Comparison of ENCODE assay signal across 7 cellular contexts in the genomic region with DNA sequence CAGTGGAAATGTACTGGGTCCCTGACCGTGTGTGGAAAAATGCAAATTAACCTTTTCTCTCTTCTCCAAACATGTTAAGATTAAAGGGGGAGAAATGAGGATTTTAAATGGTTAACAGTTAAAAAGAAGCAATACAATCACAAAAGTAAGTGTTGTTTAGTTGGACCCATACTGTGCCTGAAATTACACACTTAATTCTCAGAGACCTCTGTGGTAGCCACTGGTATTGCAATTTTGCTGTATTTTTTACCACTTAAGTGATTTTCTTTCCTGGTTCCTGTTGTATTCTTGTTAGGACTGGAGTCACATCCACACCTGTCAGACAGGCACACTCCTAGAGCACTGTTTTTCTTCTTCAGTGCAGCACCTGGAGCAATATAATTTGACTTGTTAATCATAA.
DNase-seq lines count a peak whose midpoint lies in the region; ATAC-seq and TF ChIP-seq lines count a peak whose summit lies in the region.

No MANE protein-coding gene starts in this region.

- TF ChIP-seq RAD21 in SK-N-SH (IDR thresholded peaks at IDR 0.05; ENCODE audit: low read length), result no peak

- TF ChIP-seq EP300 in SK-N-SH (IDR thresholded peaks at IDR 0.05; ENCODE audit: borderline replicate concordance in 1 of 2, low read depth in 1 of 2, low read length in 1 of 2), result no peak

- H3K9ac ChIP-seq in SK-N-SH, result no peak overlapping the region

- CTCF ChIA-PET in SK-N-SH (lab: Yijun Ruan, JAX), result interaction anchor here (1.0 kb wide), 1 partner anchor 15 kb away, joined by 4 read pairs; no protein-coding TSS in a partner anchor

- POLR2A ChIA-PET in SK-N-SH (lab: Yijun Ruan, JAX), result no interaction called here

- H3K4me1 ChIP-seq in SK-N-SH (ENCODE audit: control insufficient read depth in 1 of 2, insufficient read depth in 2 of 2, low read depth in 1 of 2, low read length in 1 of 2), result no peaks in the 10 kb centered on the region

- no peak overlapping the region for H3K4me3 ChIP-seq in SK-N-SH (ENCODE audit: low read depth in 2 of 2, low read length in 1 of 2)

- H3K4me2 ChIP-seq in SK-N-SH, result no peak overlapping the region

- H3K27me3 Mint-ChIP-seq in nephron progenitor cell (ENCODE audit: low read depth, poor library complexity), result no peaks in the 10 kb centered on the region
- no peaks in the 10 kb centered on the region for H3K27me3 Mint-ChIP-seq in activated naive CD8-positive, alpha-beta T cell treated with anti-CD3 and anti-CD28 coated beads, Interleukin-2, amount 50 U/mL, for 24 hours

- H3K9me2 ChIP-seq in SK-N-SH, result no peaks in the 10 kb centered on the region

- TF ChIP-seq CTCF in SK-N-SH (IDR thresholded peaks at IDR 0.05), result peak; percentile 43
- peak; percentile 36 for TF ChIP-seq CTCF in nephron progenitor cell (IDR thresholded peaks at IDR 0.05)

- no peaks in the 10 kb centered on the region for H3K4me1 Mint-ChIP-seq in nephron progenitor cell
- no peaks in the 10 kb centered on the region for H3K4me1 Mint-ChIP-seq in activated naive CD8-positive, alpha-beta T cell treated with anti-CD3 and anti-CD28 coated beads, Interleukin-2, amount 50 U/mL, for 24 hours

- no peak overlapping the region for H3K27ac Mint-ChIP-seq in nephron progenitor cell
- H3K27ac Mint-ChIP-seq in activated naive CD8-positive, alpha-beta T cell treated with anti-CD3 and anti-CD28 coated beads, Interleukin-2, amount 50 U/mL, for 24 hours, result no peak overlapping the region

- no peaks in the 10 kb centered on the region for H3K36me3 ChIP-seq in SK-N-SH (replicated peaks in 1 of 2; ENCODE audit: control insufficient read depth in 1 of 2, insufficient read depth in 2 of 2, low read length in 1 of 2)

- H3K4me3 Mint-ChIP-seq in nephron progenitor cell, result no peak overlapping the region
- no peak overlapping the region for H3K4me3 Mint-ChIP-seq in activated naive CD8-positive, alpha-beta T cell treated with anti-CD3 and anti-CD28 coated beads, Interleukin-2, amount 50 U/mL, for 24 hours

- 82% methylated on average over 1 of the region's 1 CpG for WGBS in SK-N-SH (ENCODE audit: low lambda C conversion rate)

- H4K20me1 ChIP-seq in SK-N-SH (ENCODE audit: insufficient read depth), result no peaks in the 10 kb centered on the region

- no peaks in the 10 kb centered on the region for H3K27me3 ChIP-seq in SK-N-SH (ENCODE audit: insufficient read depth)

- H3F3A ChIP-seq in SK-N-SH (replicated peaks; ENCODE audit: insufficient read depth), result no peaks in the 10 kb centered on the region

- H3K9me3 ChIP-seq in SK-N-SH, result no peaks in the 10 kb centered on the region

- DNase-seq in SK-N-SH, result no peak
- no peak for DNase-seq in nephron progenitor cell
- no peak for DNase-seq in CD1c-positive myeloid dendritic cell (ENCODE audit: extremely low spot score)
- no peak for DNase-seq in activated naive CD8-positive, alpha-beta T cell treated with anti-CD3 and anti-CD28 coated beads, Interleukin-2, amount 50 U/mL, for 24 hours

- peak; percentile 75 for ATAC-seq in GM18861 (IDR thresholded peaks at IDR 0.05; ENCODE audit: unreplicated experiment)
- ATAC-seq in HG02884 (IDR thresholded peaks at IDR 0.05; ENCODE audit: unreplicated experiment), result peak; percentile 63
- ATAC-seq in HG03135 (IDR thresholded peaks at IDR 0.05; ENCODE audit: unreplicated experiment), result no peak
- ATAC-seq in activated naive CD8-positive, alpha-beta T cell treated with anti-CD3 and anti-CD28 coated beads, Interleukin-2, amount 50 U/mL, for 24 hours, result no peak

- H3K36me3 Mint-ChIP-seq in nephron progenitor cell (ENCODE audit: low read depth), result no peaks in the 10 kb centered on the region
- no peaks in the 10 kb centered on the region for H3K36me3 Mint-ChIP-seq in activated naive CD8-positive, alpha-beta T cell treated with anti-CD3 and anti-CD28 coated beads, Interleukin-2, amount 50 U/mL, for 24 hours (ENCODE audit: low read depth)

- no peak overlapping the region for H2AFZ ChIP-seq in SK-N-SH (ENCODE audit: low read depth)

- no peak overlapping the region for H3K27ac ChIP-seq in SK-N-SH (ENCODE audit: low read depth in 2 of 2, low read length in 1 of 2)

- H3K9me3 Mint-ChIP-seq in nephron progenitor cell, result no peaks in the 10 kb centered on the region
- H3K9me3 Mint-ChIP-seq in activated naive CD8-positive, alpha-beta T cell treated with anti-CD3 and anti-CD28 coated beads, Interleukin-2, amount 50 U/mL, for 24 hours, result peaks cover 3% of the 10 kb centered on the region

- no peaks in the 10 kb centered on the region for H3K79me2 ChIP-seq in SK-N-SH (ENCODE audit: insufficient read depth)

TF ChIP-seq in SK-N-SH, 30 proteins besides CTCF, POLR2A, EP300 and RAD21:
- TF ChIP-seq TCF12 (IDR thresholded peaks at IDR 0.05) (no peak), NRF1 (IDR thresholded peaks at IDR 0.05; ENCODE audit: low read depth, low read length) (no peak)
- TF ChIP-seq, protein P1, sequence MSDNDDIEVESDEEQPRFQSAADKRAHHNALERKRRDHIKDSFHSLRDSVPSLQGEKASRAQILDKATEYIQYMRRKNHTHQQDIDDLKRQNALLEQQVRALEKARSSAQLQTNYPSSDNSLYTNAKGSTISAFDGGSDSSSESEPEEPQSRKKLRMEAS (IDR thresholded peaks at IDR 0.05; ENCODE audit: low read depth), result no peak
- TF ChIP-seq, protein P2, sequence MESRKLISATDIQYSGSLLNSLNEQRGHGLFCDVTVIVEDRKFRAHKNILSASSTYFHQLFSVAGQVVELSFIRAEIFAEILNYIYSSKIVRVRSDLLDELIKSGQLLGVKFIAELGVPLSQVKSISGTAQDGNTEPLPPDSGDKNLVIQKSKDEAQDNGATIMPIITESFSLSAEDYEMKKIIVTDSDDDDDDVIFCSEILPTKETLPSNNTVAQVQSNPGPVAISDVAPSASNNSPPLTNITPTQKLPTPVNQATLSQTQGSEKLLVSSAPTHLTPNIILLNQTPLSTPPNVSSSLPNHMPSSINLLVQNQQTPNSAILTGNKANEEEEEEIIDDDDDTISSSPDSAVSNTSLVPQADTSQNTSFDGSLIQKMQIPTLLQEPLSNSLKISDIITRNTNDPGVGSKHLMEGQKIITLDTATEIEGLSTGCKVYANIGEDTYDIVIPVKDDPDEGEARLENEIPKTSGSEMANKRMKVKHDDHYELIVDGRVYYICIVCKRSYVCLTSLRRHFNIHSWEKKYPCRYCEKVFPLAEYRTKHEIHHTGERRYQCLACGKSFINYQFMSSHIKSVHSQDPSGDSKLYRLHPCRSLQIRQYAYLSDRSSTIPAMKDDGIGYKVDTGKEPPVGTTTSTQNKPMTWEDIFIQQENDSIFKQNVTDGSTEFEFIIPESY (IDR thresholded peaks at IDR 0.05; ENCODE audit: borderline replicate concordance, low read depth), result no peak

Comparison
In these comparisons a context has a peak if more than half of its experiments do, and no peak if none do; other contexts are left out.
1. ATAC-seq: peak in GM18861 (single experiment) and HG02884 (single experiment); none in HG03135 (single experiment) and activated naive CD8-positive, alpha-beta T cell treated with anti-CD3 and anti-CD28 coated beads, Interleukin-2, amount 50 U/mL, for 24 hours (single experiment).